Comparison of ENCODE assay signal across 19 cellular contexts in the genomic region with DNA sequence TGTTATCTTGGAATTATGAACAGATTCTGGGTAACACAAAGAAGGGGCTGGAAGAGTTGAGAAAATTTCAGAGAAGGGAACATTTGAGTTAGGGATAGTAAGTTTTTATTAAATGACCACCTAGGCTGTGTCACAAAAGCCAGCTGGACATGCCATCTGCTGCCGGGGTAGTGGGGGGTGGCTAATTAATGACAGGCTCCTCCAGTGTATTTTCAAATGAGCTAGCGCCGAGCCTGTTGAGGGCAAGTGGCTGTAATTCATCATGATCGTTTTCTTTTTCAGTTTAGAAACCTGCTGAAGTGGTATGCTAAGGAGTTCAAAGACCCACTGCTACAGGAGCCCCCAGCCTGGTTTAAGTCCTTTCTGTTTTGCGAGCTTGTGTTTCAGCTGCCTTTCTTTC. TPM values are rescaled to one million over a fixed set of nuclear protein-coding genes. Genes with fewer than 3 reads are reported as not detected.
A peak's percentile ranks its signal among the peaks of the same experiment; 100 is the strongest.
DNase-seq lines count a peak whose midpoint lies in the region; ATAC-seq and TF ChIP-seq lines count a peak whose summit lies in the region.
"Had no signal": no experiment of that assay in that cellular context is flagged by ENCODE, and none has a peak within 500 bp of the region (broad histone marks: within the 10 kb centered on the region; RNA-seq: fewer than 3 reads in every experiment).

No MANE protein-coding gene starts in this region.

- no peak overlapping the region for H3K18ac ChIP-seq in neuronal stem cell (ENCODE audit: low read length)

- no peak overlapping the region for H4K8ac ChIP-seq in neuronal stem cell (ENCODE audit: low read depth, low read length)

- H3K27ac ChIP-seq in C4-2B, result peak overlapping the region; percentile 65
- H3K27ac ChIP-seq in neuronal stem cell (replicated peaks; ENCODE audit: low read length), result peak overlapping the region; percentile 17
- H3K27ac ChIP-seq: esophagus squamous epithelium, GM23248, neutrophil had no signal

- H3K4me1 ChIP-seq in neuronal stem cell (ENCODE audit: control insufficient read depth in 2 of 2, insufficient read depth in 1 of 2, low read depth in 1 of 2, low read length in 2 of 2), result peaks cover 13 to 26% of the 10 kb centered on the region in 2 donors

- H3K36me3 ChIP-seq in neuronal stem cell (replicated peaks in 1 of 2; ENCODE audit: control insufficient read depth in 2 of 2, insufficient read depth in 2 of 2, low read length in 2 of 2), result peaks cover 21 to 91% of the 10 kb centered on the region in 2 donors

- H2AFZ ChIP-seq in neuronal stem cell (ENCODE audit: low read length), result no peak overlapping the region
- H2AFZ ChIP-seq: GM23248 had no signal

- no peak overlapping the region for H3K23ac ChIP-seq in neuronal stem cell (ENCODE audit: low read depth, low read length, poor library complexity)

- no peak overlapping the region for H2BK15ac ChIP-seq in neuronal stem cell (ENCODE audit: low read length)

- H3K9ac ChIP-seq in neuronal stem cell (ENCODE audit: low read depth, low read length, poor library complexity), result no peak overlapping the region
- H3K9ac ChIP-seq: GM23248 had no signal

- TF ChIP-seq CTCF in C4-2B (conservative IDR thresholded peaks at IDR 0.05), result no peak

- DNase-seq in NCI-H1417 treated with DMSO at 0.1 percent for 48 hours (lab: John Stamatoyannopoulos, UW) (peak; percentile 39), cerebellum (ENCODE audit: low spot score) (peak; percentile 69), neuronal stem cell (ENCODE audit: low spot score) (no peak), SW480 (ENCODE audit: low spot score) (no peak), left colon (no peak), NCI-H1048 (lab: John Stamatoyannopoulos, UW) (no peak)
- DNase-seq: activated CD4-positive, alpha-beta T cell treated with anti-CD3 and anti-CD28 coated beads for 4 hours; activated effector memory CD4-positive, alpha-beta T cell treated with anti-CD3 and anti-CD28 coated beads, Interleukin-2, amount 50 U/mL, for 16 hours; esophagus squamous epithelium; GM23248; left ventricle myocardium superior; NCI-H2081 treated with DMSO at 0.1 percent for 48 hours; stimulated activated CD4-positive, alpha-beta T cell treated with anti-CD3 and anti-CD28 coated beads, Interleukin-12 subunit alpha, Interleukin-12 subunit beta, amount 100 ng/mL, for 4 hours; T1000 had no signal

- H3K79me1 ChIP-seq in neuronal stem cell (ENCODE audit: low read depth, low read length), result peaks cover 2% of the 10 kb centered on the region

- H2AK5ac ChIP-seq in neuronal stem cell (ENCODE audit: low read depth, low read length), result no peak overlapping the region

- H2BK12ac ChIP-seq in neuronal stem cell (ENCODE audit: low read length), result no peak overlapping the region

- peaks cover 0 to 10% of the 10 kb centered on the region in 2 donors for H3K9me3 ChIP-seq in neuronal stem cell (replicated peaks in 1 of 2; ENCODE audit: control insufficient read depth in 2 of 2, insufficient read depth in 1 of 2, low read depth in 1 of 2, low read length in 2 of 2)
- H3K9me3 ChIP-seq: esophagus squamous epithelium, neutrophil had no signal

- H3K4me3 ChIP-seq in neuronal stem cell (ENCODE audit: low read length in 2 of 2), result no peak overlapping the region
- H3K4me3 ChIP-seq: esophagus squamous epithelium, GM23248, SK-N-MC had no signal

- H2BK120ac ChIP-seq in neuronal stem cell (ENCODE audit: low read depth, low read length), result no peak overlapping the region

- no peak overlapping the region for H3K4me2 ChIP-seq in neuronal stem cell (ENCODE audit: insufficient read depth, low read length, poor library complexity, severe bottlenecking)

- intact Hi-C loops in left colon (cut with DNase I, micrococcal nuclease), result no loop called here

- no peak overlapping the region for H3K14ac ChIP-seq in neuronal stem cell (ENCODE audit: low read length)

- no peak overlapping the region for H2BK5ac ChIP-seq in neuronal stem cell (ENCODE audit: low read length)

- H4K91ac ChIP-seq in neuronal stem cell (ENCODE audit: low read depth, low read length, poor library complexity), result no peak overlapping the region

- WGBS in neuronal stem cell (ENCODE audit: extremely low coverage in 2 of 2, insufficient read length in 2 of 2, insufficient replicate concordance in 1 of 2), 2 donors, result no CpG with 5 or more reads among the region's 5 CpGs

- no peak for ATAC-seq in left colon
- ATAC-seq: left ventricle myocardium superior had no signal

- no peaks in the 10 kb centered on the region for H3K27me3 ChIP-seq in neuronal stem cell (ENCODE audit: control insufficient read depth in 3 of 3, insufficient read depth in 3 of 3, low read depth in 1 of 3, low read length in 3 of 3)
- H3K27me3 ChIP-seq: esophagus squamous epithelium, neutrophil had no signal

- H3K4ac ChIP-seq in neuronal stem cell (ENCODE audit: low read length), result no peak overlapping the region

RNA-seq across cellular contexts. Expression of gene TMEM97, which starts 6.2 kb away (rescaled TPM):
- total RNA-seq in cerebellum (26.9 TPM), left colon (10 to 100 TPM; 14.2 to 37.7 TPM)
- 439 TPM for polyA plus RNA-seq in neuronal stem cell (2013, experiment 1 of 2)
- polyA plus RNA-seq in neuronal stem cell (2013, experiment 2 of 2), result 423 TPM

RNA-seq across cellular contexts. Expression of gene IFT20, which starts 10.1 kb away (rescaled TPM):
- total RNA-seq in cerebellum (29.6 TPM), left colon (10 to 100 TPM; 26.2 to 26.3 TPM)
- polyA plus RNA-seq in neuronal stem cell (2013, experiment 1 of 2), result 32.4 TPM
- 32.5 TPM for polyA plus RNA-seq in neuronal stem cell (2013, experiment 2 of 2)

RNA-seq across cellular contexts. Expression of gene TNFAIP1, which starts 10.3 kb away (rescaled TPM):
- total RNA-seq in cerebellum (39.1 TPM), left colon (10 to 100 TPM; 34.6 to 38.2 TPM)
- polyA plus RNA-seq in neuronal stem cell (2013, experiment 1 of 2), result 27.4 TPM
- polyA plus RNA-seq in neuronal stem cell (2013, experiment 2 of 2), result 26.6 TPM

RNA-seq across cellular contexts. Expression of gene POLDIP2, which starts 32.1 kb away (rescaled TPM):
- total RNA-seq in cerebellum (30.8 TPM), left colon (10 to 100 TPM; 80.6 to 82.5 TPM)
- 55.9 TPM for polyA plus RNA-seq in neuronal stem cell (2013, experiment 1 of 2)
- polyA plus RNA-seq in neuronal stem cell (2013, experiment 2 of 2), result 56.3 TPM

RNA-seq across cellular contexts. Expression of gene SEBOX, which starts 39.8 kb away (rescaled TPM):
- not detected for total RNA-seq in cerebellum
- not detected for polyA plus RNA-seq in neuronal stem cell (2013, experiment 1 of 2)
- polyA plus RNA-seq in neuronal stem cell (2013, experiment 2 of 2), result not detected
- not detected for total RNA-seq in left colon
- total RNA-seq: esophagus squamous epithelium, GM23248, left ventricle myocardium superior, mononuclear cell had no signal
- polyA plus RNA-seq: adipose tissue, GM23248 had no signal

Comparison
In these comparisons a context has a peak if more than half of its experiments do, and no peak if none do; other contexts are left out.
1. DNase-seq: peak in NCI-H1417 treated with DMSO at 0.1 percent for 48 hours (single experiment) and cerebellum (single experiment); none in neuronal stem cell (single experiment), SW480 (single experiment), left colon (0 of 2) and NCI-H1048 (single experiment).